Comparison of ENCODE assay signal across 1 cellular context in the genomic region with DNA sequence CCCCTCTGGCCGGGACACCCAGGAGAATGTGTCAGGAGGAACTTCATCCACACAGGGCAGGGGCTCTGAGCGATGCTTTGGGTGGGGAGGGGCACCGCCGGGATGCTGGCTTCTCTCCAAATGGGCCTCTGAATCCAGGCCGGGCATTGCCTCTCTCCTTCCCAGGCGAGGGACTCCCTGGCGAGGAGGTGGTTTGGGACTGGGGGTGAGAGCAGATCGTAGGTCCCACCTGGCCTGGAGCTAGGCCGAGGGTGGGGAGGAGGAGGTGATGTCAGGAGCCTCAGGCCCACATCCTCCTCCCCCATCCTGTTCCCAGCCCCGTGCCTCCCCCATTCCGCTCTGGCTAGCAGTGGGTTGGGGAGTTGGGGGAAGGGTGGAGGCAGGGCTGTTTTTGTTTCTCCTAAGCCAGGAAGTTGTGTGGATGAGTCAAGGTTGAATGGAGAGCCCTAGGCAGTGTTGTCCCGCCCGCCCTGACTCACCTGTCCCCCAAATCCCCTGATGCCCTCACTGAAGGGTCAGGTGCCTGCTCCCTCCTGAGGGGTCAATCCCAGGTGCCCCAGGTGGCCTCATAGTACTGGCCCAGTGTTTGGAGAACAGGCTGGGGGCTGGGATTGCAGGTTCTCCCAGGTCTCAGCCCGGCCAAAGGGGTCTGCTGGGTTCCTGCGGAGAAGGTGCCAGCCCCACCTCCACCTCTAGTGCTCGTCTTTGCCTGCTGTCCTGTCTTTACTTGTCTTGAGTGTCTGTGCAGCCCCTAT.
A peak's percentile ranks its signal among the peaks of the same experiment; 100 is the strongest.
TF ChIP-seq lines count a peak whose summit lies in the region.

No MANE protein-coding gene starts in this region.

TF ChIP-seq in HepG2, 621 proteins besides CTCF, POLR2A, EP300 and RAD21 (continued from another document and continues in another):
- TF ChIP-seq, protein P1, sequence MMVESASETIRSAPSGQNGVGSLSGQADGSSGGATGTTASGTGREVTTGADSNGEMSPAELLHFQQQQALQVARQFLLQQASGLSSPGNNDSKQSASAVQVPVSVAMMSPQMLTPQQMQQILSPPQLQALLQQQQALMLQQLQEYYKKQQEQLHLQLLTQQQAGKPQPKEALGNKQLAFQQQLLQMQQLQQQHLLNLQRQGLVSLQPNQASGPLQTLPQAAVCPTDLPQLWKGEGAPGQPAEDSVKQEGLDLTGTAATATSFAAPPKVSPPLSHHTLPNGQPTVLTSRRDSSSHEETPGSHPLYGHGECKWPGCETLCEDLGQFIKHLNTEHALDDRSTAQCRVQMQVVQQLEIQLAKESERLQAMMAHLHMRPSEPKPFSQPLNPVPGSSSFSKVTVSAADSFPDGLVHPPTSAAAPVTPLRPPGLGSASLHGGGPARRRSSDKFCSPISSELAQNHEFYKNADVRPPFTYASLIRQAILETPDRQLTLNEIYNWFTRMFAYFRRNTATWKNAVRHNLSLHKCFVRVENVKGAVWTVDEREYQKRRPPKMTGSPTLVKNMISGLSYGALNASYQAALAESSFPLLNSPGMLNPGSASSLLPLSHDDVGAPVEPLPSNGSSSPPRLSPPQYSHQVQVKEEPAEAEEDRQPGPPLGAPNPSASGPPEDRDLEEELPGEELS (CRISPR knock-in tag; IDR thresholded peaks at IDR 0.05), result peak; percentile 85
- TF ChIP-seq TAF1 (CRISPR knock-in tag; IDR thresholded peaks at IDR 0.05), result peak; percentile 65; the same call in 1 of the 2 replicates
- peak; percentile 78 for TF ChIP-seq GABPB1 (CRISPR knock-in tag; IDR thresholded peaks at IDR 0.05)
- no peak for TF ChIP-seq SRSF4 (IDR thresholded peaks at IDR 0.05; ENCODE audit: low read depth, low read length, poor library complexity, severe bottlenecking)
- no peak for TF ChIP-seq SCMH1 (CRISPR knock-in tag; IDR thresholded peaks at IDR 0.05; ENCODE audit: borderline replicate concordance)
- TF ChIP-seq ZNF709 (CRISPR knock-in tag; IDR thresholded peaks at IDR 0.05), result peak; percentile 78; the same call in 1 of the 2 replicates
- TF ChIP-seq ZNF33B (CRISPR knock-in tag; IDR thresholded peaks at IDR 0.05), result no peak
- TF ChIP-seq ZFP36 (IDR thresholded peaks at IDR 0.05; ENCODE audit: borderline replicate concordance, low read depth, low read length, partially characterized antibody), result no peak
- TF ChIP-seq SKIL (CRISPR knock-in tag; IDR thresholded peaks at IDR 0.05; ENCODE audit: borderline replicate concordance), result peak; percentile 89
- no peak for TF ChIP-seq ZNF75D (CRISPR knock-in tag; IDR thresholded peaks at IDR 0.05; ENCODE audit: borderline replicate concordance)
- TF ChIP-seq ATAD3A (CRISPR knock-in tag; IDR thresholded peaks at IDR 0.05), result no peak
- no peak for TF ChIP-seq EED (CRISPR knock-in tag; IDR thresholded peaks at IDR 0.05)
- no peak for TF ChIP-seq ZNF20 (CRISPR knock-in tag; IDR thresholded peaks at IDR 0.05)
- TF ChIP-seq ZSCAN30 (CRISPR knock-in tag; IDR thresholded peaks at IDR 0.05), result no peak
- no peak for TF ChIP-seq PLSCR1 (CRISPR knock-in tag; IDR thresholded peaks at IDR 0.05; ENCODE audit: borderline replicate concordance)
- no peak for TF ChIP-seq SMARCC2 (IDR thresholded peaks at IDR 0.05)
- TF ChIP-seq IKZF4 (CRISPR knock-in tag; IDR thresholded peaks at IDR 0.05; ENCODE audit: borderline replicate concordance, low read depth, not compliant biosample characterization), result no peak
- no peak for TF ChIP-seq HNRNPUL1 (IDR thresholded peaks at IDR 0.05; ENCODE audit: low read depth, low read length)
- TF ChIP-seq ZNF550 (CRISPR knock-in tag; IDR thresholded peaks at IDR 0.05; ENCODE audit: borderline replicate concordance), result no peak
- TF ChIP-seq NRL (CRISPR knock-in tag; IDR thresholded peaks at IDR 0.05; ENCODE audit: borderline replicate concordance), result peak; percentile 47; the same call in 1 of the 2 replicates
- no peak for TF ChIP-seq ZHX2 (IDR thresholded peaks at IDR 0.05; ENCODE audit: low read depth)
- TF ChIP-seq ZHX2 (CRISPR knock-in tag; IDR thresholded peaks at IDR 0.05; ENCODE audit: borderline replicate concordance), result no peak
- peak; percentile 57 for TF ChIP-seq ATF7-NPFF (CRISPR knock-in tag; IDR thresholded peaks at IDR 0.05; ENCODE audit: low read depth)
- no peak for TF ChIP-seq SMYD3 (CRISPR knock-in tag; IDR thresholded peaks at IDR 0.05)
- peak; percentile 69 for TF ChIP-seq SALL1 (CRISPR knock-in tag; IDR thresholded peaks at IDR 0.05)
- no peak for TF ChIP-seq FOSL1 (CRISPR knock-in tag; IDR thresholded peaks at IDR 0.05; ENCODE audit: borderline replicate concordance)
- TF ChIP-seq WIZ (CRISPR knock-in tag; IDR thresholded peaks at IDR 0.05), result no peak
- TF ChIP-seq CBX5 (CRISPR knock-in tag; IDR thresholded peaks at IDR 0.05; ENCODE audit: borderline replicate concordance), result peak; percentile 64; the same call in 1 of the 2 replicates
- TF ChIP-seq MTA1 (CRISPR knock-in tag; IDR thresholded peaks at IDR 0.05; ENCODE audit: borderline replicate concordance), result no peak
- no peak for TF ChIP-seq EHMT2 (IDR thresholded peaks at IDR 0.05; ENCODE audit: borderline replicate concordance, low read depth, low read length)
- TF ChIP-seq ZNF562 (CRISPR knock-in tag; IDR thresholded peaks at IDR 0.05; ENCODE audit: borderline replicate concordance), result no peak
- TF ChIP-seq TRAFD1 (CRISPR knock-in tag; IDR thresholded peaks at IDR 0.05; ENCODE audit: borderline replicate concordance), result no peak; the same call in 1 of the 2 replicates
- no peak for TF ChIP-seq ZFAT (CRISPR knock-in tag; conservative IDR thresholded peaks at IDR 0.05)
- no peak for TF ChIP-seq NPAS2 (CRISPR knock-in tag; IDR thresholded peaks at IDR 0.05; ENCODE audit: borderline replicate concordance)
- TF ChIP-seq SRSF1 (optimal IDR thresholded peaks at IDR 0.05; ENCODE audit: low read depth, low read length), result peak; percentile 85
- TF ChIP-seq NFIB (CRISPR knock-in tag; IDR thresholded peaks at IDR 0.05; ENCODE audit: borderline replicate concordance), result no peak
- TF ChIP-seq TEAD3 (CRISPR knock-in tag; optimal IDR thresholded peaks at IDR 0.05; ENCODE audit: borderline replicate concordance), result peak; percentile 62
- TF ChIP-seq, protein P2, sequence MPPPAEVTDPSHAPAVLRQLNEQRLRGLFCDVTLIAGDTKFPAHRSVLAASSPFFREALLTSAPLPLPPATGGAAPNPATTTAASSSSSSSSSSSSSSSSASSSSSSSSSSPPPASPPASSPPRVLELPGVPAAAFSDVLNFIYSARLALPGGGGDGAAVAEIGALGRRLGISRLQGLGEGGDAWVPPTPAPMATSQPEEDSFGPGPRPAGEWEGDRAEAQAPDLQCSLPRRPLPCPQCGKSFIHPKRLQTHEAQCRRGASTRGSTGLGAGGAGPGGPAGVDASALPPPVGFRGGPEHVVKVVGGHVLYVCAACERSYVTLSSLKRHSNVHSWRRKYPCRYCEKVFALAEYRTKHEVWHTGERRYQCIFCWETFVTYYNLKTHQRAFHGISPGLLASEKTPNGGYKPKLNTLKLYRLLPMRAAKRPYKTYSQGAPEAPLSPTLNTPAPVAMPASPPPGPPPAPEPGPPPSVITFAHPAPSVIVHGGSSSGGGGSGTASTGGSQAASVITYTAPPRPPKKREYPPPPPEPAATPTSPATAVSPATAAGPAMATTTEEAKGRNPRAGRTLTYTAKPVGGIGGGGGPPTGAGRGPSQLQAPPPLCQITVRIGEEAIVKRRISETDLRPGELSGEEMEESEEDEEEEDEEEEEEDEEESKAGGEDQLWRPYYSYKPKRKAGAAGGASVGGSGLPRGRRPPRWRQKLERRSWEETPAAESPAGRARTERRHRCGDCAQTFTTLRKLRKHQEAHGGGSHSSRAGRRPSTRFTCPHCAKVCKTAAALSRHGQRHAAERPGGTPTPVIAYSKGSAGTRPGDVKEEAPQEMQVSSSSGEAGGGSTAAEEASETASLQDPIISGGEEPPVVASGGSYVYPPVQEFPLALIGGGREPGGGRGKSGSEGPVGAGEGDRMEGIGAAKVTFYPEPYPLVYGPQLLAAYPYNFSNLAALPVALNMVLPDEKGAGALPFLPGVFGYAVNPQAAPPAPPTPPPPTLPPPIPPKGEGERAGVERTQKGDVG (CRISPR knock-in tag; IDR thresholded peaks at IDR 0.05; ENCODE audit: borderline replicate concordance), result no peak
- TF ChIP-seq, protein P3, sequence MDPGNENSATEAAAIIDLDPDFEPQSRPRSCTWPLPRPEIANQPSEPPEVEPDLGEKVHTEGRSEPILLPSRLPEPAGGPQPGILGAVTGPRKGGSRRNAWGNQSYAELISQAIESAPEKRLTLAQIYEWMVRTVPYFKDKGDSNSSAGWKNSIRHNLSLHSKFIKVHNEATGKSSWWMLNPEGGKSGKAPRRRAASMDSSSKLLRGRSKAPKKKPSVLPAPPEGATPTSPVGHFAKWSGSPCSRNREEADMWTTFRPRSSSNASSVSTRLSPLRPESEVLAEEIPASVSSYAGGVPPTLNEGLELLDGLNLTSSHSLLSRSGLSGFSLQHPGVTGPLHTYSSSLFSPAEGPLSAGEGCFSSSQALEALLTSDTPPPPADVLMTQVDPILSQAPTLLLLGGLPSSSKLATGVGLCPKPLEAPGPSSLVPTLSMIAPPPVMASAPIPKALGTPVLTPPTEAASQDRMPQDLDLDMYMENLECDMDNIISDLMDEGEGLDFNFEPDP (CRISPR knock-in tag; conservative IDR thresholded peaks at IDR 0.05), result no peak
- TF ChIP-seq NFYC (CRISPR knock-in tag; IDR thresholded peaks at IDR 0.05), result no peak
